31 cellular contexts compared by ENCODE assay signal in the genomic region with DNA sequence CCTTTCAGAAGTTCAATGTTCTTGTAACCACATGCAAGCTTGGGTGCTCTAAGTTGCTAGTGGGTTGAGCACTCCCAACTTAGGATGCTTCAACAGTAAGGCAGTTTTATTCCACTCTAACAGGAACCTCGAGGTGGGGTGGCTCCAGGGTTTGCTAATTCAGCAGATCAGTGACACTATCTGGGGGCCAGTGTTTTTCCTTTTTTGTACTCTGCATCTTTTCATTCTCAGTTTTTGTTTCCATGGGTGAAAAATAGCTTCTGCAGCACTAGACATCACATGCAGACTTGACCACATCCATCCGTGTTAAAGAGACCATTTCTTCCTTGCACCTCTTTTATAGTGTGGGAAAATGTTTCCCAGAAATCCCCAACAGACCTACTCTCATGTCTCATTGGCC.
"Had no signal": no experiment of that assay in that cellular context is flagged by ENCODE, and none has a peak within 500 bp of the region (broad histone marks: within the 10 kb centered on the region; RNA-seq: fewer than 3 reads in every experiment).

No MANE protein-coding gene starts in this region.

- FAIRE-seq: RCC 7860 had no signal

- H3K9me3 ChIP-seq: SJCRH30 had no signal

- H3K4me3 ChIP-seq: PC-9, SJCRH30, SK-N-MC had no signal

- H3K4me1 ChIP-seq: SJCRH30 had no signal

- DNase-seq: Karpas-422, NCI-H1048, NCI-H1092 treated with DMSO at 0.1 percent for 48 hours, NCI-H1105 treated with DMSO at 0.1 percent for 48 hours, NCI-H1417, NCI-H1436, NCI-H146, NCI-H1694, NCI-H187, NCI-H1930, NCI-H2029 treated with DMSO at 0.1 percent for 48 hours, NCI-H2081 treated with DMSO at 0.1 percent for 48 hours, NCI-H2107, NCI-H2171, NCI-H446 treated with DMSO at 0.1 percent for 48 hours, NCI-H510A, NCI-H524, NCI-H526, NCI-H69, NCI-H748 treated with DMSO at 0.1 percent for 48 hours, PC-9, SHP77, SIG-M5, SJCRH30, T-cell had no signal

- H3K27me3 ChIP-seq: SJCRH30 had no signal

- H3K27ac ChIP-seq: PC-9, RWPE1, SJCRH30, SK-N-MC had no signal

- H2AFZ ChIP-seq: PC-9 had no signal

- H3K36me3 ChIP-seq: SJCRH30 had no signal

- H3K4me2 ChIP-seq: PC-9 had no signal

- ATAC-seq: Panc1, Right ventricle myocardium inferior, SK-N-SH treated with all-trans-retinoic acid at 6 μM for 48 hours, T-cell had no signal
